In genomic region chr2:233480490-233481202, GRCh38 we compare ENCODE assay signal across 9 cellular contexts.
DNase-seq lines count a peak whose midpoint lies in the region; ATAC-seq and TF ChIP-seq lines count a peak whose summit lies in the region.
"Had no signal": no experiment of that assay in that cellular context is flagged by ENCODE, and none has a peak within 500 bp of the region (broad histone marks: within the 10 kb centered on the region; RNA-seq: fewer than 3 reads in every experiment).

No MANE protein-coding gene starts in this region.

- H3K4me3 ChIP-seq in Caco-2 (ENCODE audit: low read depth, low read length) (no peak overlapping the region), mammary epithelial cell (replicated peaks in 1 of 3; ENCODE audit: insufficient read depth in 1 of 3, low read depth in 2 of 3, low read length in 3 of 3) (no peak overlapping the region)

- H2AFZ ChIP-seq in mammary epithelial cell (ENCODE audit: low read depth, low read length), result no peak overlapping the region

- no peak overlapping the region for H3K4me2 ChIP-seq in mammary epithelial cell (ENCODE audit: insufficient read depth, low read depth, low read length)

- no peak overlapping the region for H3K9ac ChIP-seq in mammary epithelial cell (ENCODE audit: insufficient read depth, low read length)

- H3K27me3 ChIP-seq in Caco-2 (replicated peaks; ENCODE audit: control insufficient read depth, insufficient read depth, low read length) (no peaks in the 10 kb centered on the region), mammary epithelial cell (ENCODE audit: insufficient read depth, low read length) (no peaks in the 10 kb centered on the region)

- peaks cover 7% of the 10 kb centered on the region for H3K4me1 ChIP-seq in Caco-2
- peaks cover 13% of the 10 kb centered on the region for H3K4me1 ChIP-seq in mammary epithelial cell (ENCODE audit: insufficient read depth, low read length)

- intact Hi-C loops in Caco-2 (cut with micrococcal nuclease; ENCODE audit: unreplicated experiment), result loop anchor here (2.0 to 5.0 kb wide), 2 partner anchors 230 to 352 kb away; no protein-coding TSS in a partner anchor
- intact Hi-C loops in mammary epithelial cell (cut with micrococcal nuclease), result loop anchor here (2.0 kb wide), 2 partner anchors 230 to 352 kb away; no protein-coding TSS in a partner anchor

- H3K9me3 Mint-ChIP-seq in Caco-2 (ENCODE audit: unreplicated experiment), result no peaks in the 10 kb centered on the region
- peaks cover 10% of the 10 kb centered on the region for H3K9me3 Mint-ChIP-seq in nephron progenitor cell

- H4K20me1 ChIP-seq in mammary epithelial cell (ENCODE audit: insufficient read depth, low read length), result no peaks in the 10 kb centered on the region

- H3K36me3 Mint-ChIP-seq in Caco-2 (ENCODE audit: insufficient read depth, unreplicated experiment) (peaks cover 53% of the 10 kb centered on the region), nephron progenitor cell (ENCODE audit: low read depth) (peaks cover 55% of the 10 kb centered on the region)

- 92% methylated on average over 12 of the region's 21 CpGs for WGBS in mammary epithelial cell (ENCODE audit: low coverage, missing lambda C conversion rate)

- POLR2A ChIA-PET in Caco-2 (lab: Charles Lee), result no interaction called here

- no peak for TF ChIP-seq CTCF in Caco-2 (IDR thresholded peaks at IDR 0.05; ENCODE audit: insufficient read depth in 1 of 2, low read depth in 1 of 2, low read length in 1 of 2, severe bottlenecking in 1 of 2, unreplicated experiment in 1 of 2)
- peak; percentile 12 to 39 for TF ChIP-seq CTCF in mammary epithelial cell (conservative IDR thresholded peaks at IDR 0.05 in 1 of 2, IDR thresholded peaks at IDR 0.05 in 1 of 2; ENCODE audit: extremely low read depth in 1 of 2, insufficient read depth in 1 of 2, low read depth in 1 of 2, low read length in 2 of 2)
- no peak for TF ChIP-seq CTCF in nephron progenitor cell (IDR thresholded peaks at IDR 0.05)

- H3K36me3 ChIP-seq in Caco-2 (ENCODE audit: control insufficient read depth, insufficient read depth, low read length) (no peaks in the 10 kb centered on the region), mammary epithelial cell (ENCODE audit: insufficient read depth, low read length) (peaks cover 9% of the 10 kb centered on the region)

- in situ Hi-C loops in mammary epithelial cell (cut with MboI; ENCODE audit: low sequenced_read_pairs in 2 of 2), result no loop called here

- BruUV-seq in Caco-2 (replicated peaks; lab: Mats Ljungman, UMichigan) (no TSS peak), mammary epithelial cell (replicated peaks; lab: Mats Ljungman, UMichigan) (no TSS peak)

- CTCF ChIA-PET in Caco-2 (lab: Charles Lee), result interaction anchor here (1.0 kb wide), 1 partner anchor 352 kb away, joined by 4 read pairs; no protein-coding TSS in a partner anchor
- CTCF ChIA-PET in mammary epithelial cell (lab: Charles Lee; ENCODE audit: low non-redundant PET), result interaction anchor here (0.8 kb wide), 1 partner anchor 352 kb away, joined by 3 read pairs; no protein-coding TSS in a partner anchor

- H3K27ac ChIP-seq in mammary epithelial cell (ENCODE audit: insufficient read depth, low read depth, low read length), result no peak overlapping the region

- H3K27ac Mint-ChIP-seq in Caco-2 (ENCODE audit: unreplicated experiment) (peak overlapping the region; percentile 42), nephron progenitor cell (peak overlapping the region; percentile 62)

- DNase-seq in Caco-2 (peak in 1 of 2 experiments; percentile 36), NCI-H1105 treated with DMSO at 0.1 percent for 48 hours (lab: John Stamatoyannopoulos, UW) (peak; percentile 37), mammary epithelial cell (no peak), nephron progenitor cell (no peak), SIG-M5 (lab: John Stamatoyannopoulos, UW) (no peak), medulla oblongata (ENCODE audit: extremely low spot score) (no peak), occipital lobe (lab: John Stamatoyannopoulos, UW) (no peak)
- DNase-seq: HCEC 1CT had no signal

- H3K9me3 ChIP-seq in Caco-2, result no peaks in the 10 kb centered on the region
- no peaks in the 10 kb centered on the region for H3K9me3 ChIP-seq in mammary epithelial cell (replicated peaks; ENCODE audit: insufficient read depth, low read length)

- H3K4me1 Mint-ChIP-seq in Caco-2 (ENCODE audit: low read depth, unreplicated experiment) (peaks cover 11% of the 10 kb centered on the region), nephron progenitor cell (peaks cover 12% of the 10 kb centered on the region)

- H3K27me3 Mint-ChIP-seq in Caco-2 (ENCODE audit: insufficient read depth, unreplicated experiment) (no peaks in the 10 kb centered on the region), nephron progenitor cell (ENCODE audit: low read depth, poor library complexity) (peaks cover 7% of the 10 kb centered on the region)

- H3K4me3 Mint-ChIP-seq in Caco-2 (ENCODE audit: unreplicated experiment) (peak overlapping the region; percentile 31), nephron progenitor cell (no peak overlapping the region)

- no peak for ATAC-seq in GM19395 (IDR thresholded peaks at IDR 0.05; ENCODE audit: unreplicated experiment)

- dilution Hi-C loops in mammary epithelial cell (cut with HindIII; ENCODE audit: low sequenced_read_pairs), result no loop called here

- H3K79me2 ChIP-seq in mammary epithelial cell (ENCODE audit: insufficient read depth, low read length), result no peaks in the 10 kb centered on the region

Comparison
In these comparisons a context has a peak if more than half of its experiments do, and no peak if none do; other contexts are left out.
1. CTCF ChIP-seq: peak in mammary epithelial cell (2 of 2); none in Caco-2 (0 of 2) and nephron progenitor cell (single experiment).